In the genomic region with DNA sequence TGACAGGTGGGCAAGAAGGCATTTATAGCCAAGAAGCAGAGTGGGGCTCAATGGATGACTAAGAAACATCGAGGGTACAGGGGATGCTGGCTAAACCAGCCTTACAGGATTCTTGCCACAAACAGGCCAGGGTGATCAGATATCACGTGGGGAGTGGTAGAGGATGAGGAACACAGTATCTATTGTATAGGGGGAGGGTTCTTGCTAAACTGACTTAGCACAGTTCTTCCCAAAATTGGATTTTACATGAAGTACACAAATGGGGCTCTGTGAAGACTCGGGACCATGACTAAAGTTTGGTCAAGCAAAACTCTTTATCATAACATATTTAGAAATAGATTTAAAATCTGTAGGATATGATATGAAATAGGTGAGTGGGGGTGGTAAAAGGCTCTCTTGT, we compare ENCODE assay signal across 26 cellular contexts.
"Had no signal": no experiment of that assay in that cellular context is flagged by ENCODE, and none has a peak within 500 bp of the region (broad histone marks: within the 10 kb centered on the region; RNA-seq: fewer than 3 reads in every experiment).

No MANE protein-coding gene starts in this region.

- H3K27ac ChIP-seq: ascending aorta, body of pancreas, SJSA1 had no signal

- H3K4me1 ChIP-seq: ascending aorta, body of pancreas, SJSA1 had no signal

- H3K36me3 ChIP-seq: ascending aorta, SJSA1 had no signal

- H3K9me3 ChIP-seq: ascending aorta, body of pancreas, SJSA1 had no signal

- H3K36me3 Mint-ChIP-seq: activated CD8-positive, alpha-beta memory T cell treated with anti-CD3 and anti-CD28 coated beads, Interleukin-2, amount 10 ng/mL, durations not matched to agents 7 days and 5 days; activated naive CD4-positive, alpha-beta T cell treated with anti-CD3 and anti-CD28 coated beads, Interleukin-2, amount 50 U/mL, for 24 hours had no signal

- ATAC-seq: activated CD8-positive, alpha-beta memory T cell treated with anti-CD3 and anti-CD28 coated beads, Interleukin-2, amount 10 ng/mL, durations not matched to agents 7 days and 5 days; body of pancreas; T-helper 17 cell had no signal

- H3K4me1 Mint-ChIP-seq: activated B cell treated with CpG ODN at 0.5 μM for 24 hours; activated CD4-positive, alpha-beta T cell treated with anti-CD3 and anti-CD28 coated beads, Interleukin-2, amount 10 ng/mL, durations not matched to agents 24 days and 14 days; activated CD8-positive, alpha-beta memory T cell treated with anti-CD3 and anti-CD28 coated beads, Interleukin-2, amount 10 ng/mL, durations not matched to agents 7 days and 5 days; activated naive CD4-positive, alpha-beta T cell treated with anti-CD3 and anti-CD28 coated beads, Interleukin-2, amount 50 U/mL, for 24 hours; T-helper 17 cell had no signal

- H3K27ac Mint-ChIP-seq: activated B cell treated with CpG ODN at 0.5 μM for 24 hours; activated CD4-positive, alpha-beta T cell treated with anti-CD3 and anti-CD28 coated beads, Interleukin-2, amount 10 ng/mL, durations not matched to agents 24 days and 14 days; activated CD8-positive, alpha-beta memory T cell treated with anti-CD3 and anti-CD28 coated beads, Interleukin-2, amount 10 ng/mL, durations not matched to agents 7 days and 5 days; activated naive CD4-positive, alpha-beta T cell treated with anti-CD3 and anti-CD28 coated beads, Interleukin-2, amount 50 U/mL, for 24 hours; activated T-cell treated with anti-CD3 and anti-CD28 coated beads, Interleukin-2, amount 50 U/mL, for 24 hours; activated T-helper 1 cell treated with anti-CD3 and anti-CD28 coated beads, Interleukin-12 subunit alpha, Interleukin-12 subunit beta, Interleukin-2, Interleukin-4 antibody, amounts not matched to agents 30 ng/mL and 10 ng/mL and 1 ng/mL, durations not matched to agents 14 hours and 24 hours and 36 hours; T-helper 17 cell had no signal

- H3K27me3 ChIP-seq: ascending aorta, body of pancreas, SJSA1 had no signal

- DNase-seq: activated B cell treated with CpG ODN at 0.5 μM for 24 hours; activated CD4-positive, alpha-beta T cell treated with anti-CD3 and anti-CD28 coated beads for 1 hour; activated CD4-positive, alpha-beta T cell treated with anti-CD3 and anti-CD28 coated beads, Interleukin-2, amount 10 ng/mL, durations not matched to agents 24 days and 14 days; activated CD4-positive, alpha-beta T cell treated with anti-CD3 and anti-CD28 coated beads, Interleukin-2, amount 50 U/mL, for 48 hours; activated CD8-positive, alpha-beta memory T cell treated with anti-CD3 and anti-CD28 coated beads, Interleukin-2, amount 10 ng/mL, durations not matched to agents 7 days and 5 days; activated effector memory CD4-positive, alpha-beta T cell treated with Interleukin-2 at 50 U/mL for 16 hours; activated naive CD4-positive, alpha-beta T cell; activated T-cell treated with anti-CD3 and anti-CD28 coated beads, Interleukin-2, amount 50 U/mL, for 24 hours; body of pancreas; central memory CD4-positive, alpha-beta T cell; KG1; NCI-H1092; NCI-H1417; NCI-H1694; NCI-H2029; NCI-H2107; NCI-H446 treated with DMSO at 0.1 percent for 48 hours; NCI-H524 treated with DMSO at 0.1 percent for 48 hours; NCI-H82; SHP77; T-helper 17 cell; T-helper 9 cell had no signal

- H3K9me3 Mint-ChIP-seq: activated B cell treated with CpG ODN at 0.5 μM for 24 hours; activated CD4-positive, alpha-beta T cell treated with anti-CD3 and anti-CD28 coated beads, Interleukin-2, amount 10 ng/mL, durations not matched to agents 24 days and 14 days; activated T-helper 1 cell treated with anti-CD3 and anti-CD28 coated beads, Interleukin-12 subunit alpha, Interleukin-12 subunit beta, Interleukin-2, Interleukin-4 antibody, amounts not matched to agents 30 ng/mL and 10 ng/mL and 1 ng/mL, durations not matched to agents 14 hours and 24 hours and 36 hours had no signal

- H3K4me3 Mint-ChIP-seq: activated B cell treated with CpG ODN at 0.5 μM for 24 hours; activated CD4-positive, alpha-beta T cell treated with anti-CD3 and anti-CD28 coated beads, Interleukin-2, amount 10 ng/mL, durations not matched to agents 24 days and 14 days; activated CD8-positive, alpha-beta memory T cell treated with anti-CD3 and anti-CD28 coated beads, Interleukin-2, amount 10 ng/mL, durations not matched to agents 7 days and 5 days; activated naive CD4-positive, alpha-beta T cell treated with anti-CD3 and anti-CD28 coated beads, Interleukin-2, amount 50 U/mL, for 24 hours; activated T-cell treated with anti-CD3 and anti-CD28 coated beads, Interleukin-2, amount 50 U/mL, for 24 hours; activated T-helper 1 cell treated with anti-CD3 and anti-CD28 coated beads, Interleukin-12 subunit alpha, Interleukin-12 subunit beta, Interleukin-2, Interleukin-4 antibody, amounts not matched to agents 30 ng/mL and 10 ng/mL and 1 ng/mL, durations not matched to agents 14 hours and 24 hours and 36 hours; T-helper 17 cell had no signal

- H3K4me3 ChIP-seq: ascending aorta, body of pancreas, SJSA1 had no signal

- H3K27me3 Mint-ChIP-seq: activated B cell treated with CpG ODN at 0.5 μM for 24 hours; activated CD4-positive, alpha-beta T cell treated with anti-CD3 and anti-CD28 coated beads, Interleukin-2, amount 10 ng/mL, durations not matched to agents 24 days and 14 days; activated CD8-positive, alpha-beta memory T cell treated with anti-CD3 and anti-CD28 coated beads, Interleukin-2, amount 10 ng/mL, durations not matched to agents 7 days and 5 days; activated naive CD4-positive, alpha-beta T cell treated with anti-CD3 and anti-CD28 coated beads, Interleukin-2, amount 50 U/mL, for 24 hours; activated T-cell treated with anti-CD3 and anti-CD28 coated beads, Interleukin-2, amount 50 U/mL, for 24 hours; T-helper 17 cell had no signal
